In the genomic region with DNA sequence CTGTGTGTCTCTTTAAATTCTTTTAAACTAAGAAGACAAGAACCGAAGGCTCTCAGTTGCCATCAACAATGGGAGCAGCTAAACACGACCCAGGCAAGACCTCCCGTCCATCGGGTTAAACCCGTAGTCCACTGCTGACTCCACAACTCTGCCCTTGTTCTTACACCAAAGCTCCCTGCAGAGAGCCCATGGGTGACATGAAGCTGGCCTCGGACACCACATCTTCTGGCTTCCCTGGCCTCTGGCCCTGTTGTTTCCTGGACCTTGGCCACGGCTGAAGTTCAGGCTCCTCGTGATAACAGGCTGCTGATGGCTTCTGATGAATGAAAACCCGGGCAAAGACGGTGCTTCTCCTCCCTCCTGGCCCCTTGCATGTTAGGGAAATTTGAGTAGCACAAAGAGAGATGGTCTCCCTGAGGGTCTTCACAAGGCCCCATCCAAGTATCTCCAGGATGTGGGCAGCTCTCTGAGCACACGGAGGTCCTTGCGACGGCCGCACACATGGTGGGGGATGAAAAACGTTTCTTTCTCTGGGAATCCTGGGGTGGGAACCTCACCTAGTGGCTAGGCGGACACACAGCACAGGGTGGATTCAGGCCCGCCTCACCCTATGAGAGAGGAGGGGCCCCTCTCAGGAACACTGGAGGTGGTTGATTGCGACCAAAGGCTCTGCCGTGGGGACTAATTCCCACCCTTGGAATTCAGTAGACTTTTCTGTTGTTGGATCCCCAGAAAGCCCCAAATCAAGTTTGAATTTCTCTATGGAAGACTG, we compare ENCODE assay signal across 14 cellular contexts.
DNase-seq lines count a peak whose midpoint lies in the region; ATAC-seq, FAIRE-seq and TF ChIP-seq lines count a peak whose summit lies in the region.
"Had no signal": no experiment of that assay in that cellular context is flagged by ENCODE, and none has a peak within 500 bp of the region (broad histone marks: within the 10 kb centered on the region; RNA-seq: fewer than 3 reads in every experiment).

No MANE protein-coding gene starts in this region.

- no TSS peak for BruUV-seq in PC-3 (replicated peaks; lab: Mats Ljungman, UMichigan)

- no peaks in the 10 kb centered on the region for H3K9me1 ChIP-seq in keratinocyte (ENCODE audit: control insufficient read depth, extremely low read depth, insufficient read depth, low read length)

- H3K27ac ChIP-seq in right cardiac atrium (ENCODE audit: low read length) (no peak overlapping the region), PC-3 (ENCODE audit: low read length) (no peak overlapping the region), keratinocyte (ENCODE audit: control insufficient read depth, insufficient read depth, low read length) (no peak overlapping the region), vagina (no peak overlapping the region)
- H3K27ac ChIP-seq: neutrophil had no signal

- POLR2A ChIA-PET in PC-3 (lab: Charles Lee; ENCODE audit: unreplicated experiment): no interaction called here

- H4K20me1 ChIP-seq in PC-3 (ENCODE audit: low read length): no peaks in the 10 kb centered on the region
- H4K20me1 ChIP-seq in keratinocyte (ENCODE audit: control insufficient read depth, extremely low read depth, insufficient read depth, low read length): no peaks in the 10 kb centered on the region

- H3K9me3 ChIP-seq in right cardiac atrium (ENCODE audit: control insufficient read depth, low read length): no peaks in the 10 kb centered on the region
- H3K9me3 ChIP-seq in PC-3 (ENCODE audit: low read length): no peaks in the 10 kb centered on the region
- H3K9me3 ChIP-seq in keratinocyte (ENCODE audit: control insufficient read depth, low read depth, low read length): peaks cover 6% of the 10 kb centered on the region
- no peaks in the 10 kb centered on the region for H3K9me3 ChIP-seq in vagina
- H3K9me3 ChIP-seq: neutrophil had no signal

- CTCF ChIA-PET in PC-3 (lab: Charles Lee): no interaction called here

- H2AFZ ChIP-seq in PC-3 (ENCODE audit: low read length): no peak overlapping the region
- no peak overlapping the region for H2AFZ ChIP-seq in keratinocyte (ENCODE audit: control insufficient read depth, low read length)

- H3K4me1 ChIP-seq in right cardiac atrium (ENCODE audit: control insufficient read depth, insufficient read depth, low read length) (no peaks in the 10 kb centered on the region), PC-3 (ENCODE audit: insufficient read depth, low read length) (no peaks in the 10 kb centered on the region), keratinocyte (ENCODE audit: control insufficient read depth, extremely low read depth, insufficient read depth, low read length) (no peaks in the 10 kb centered on the region), vagina (peaks cover 5% of the 10 kb centered on the region)

- ATAC-seq in Right ventricle myocardium inferior: peak; percentile 56
- no peak for ATAC-seq in right cardiac atrium
- ATAC-seq in PC-3: no peak

- H3K36me3 ChIP-seq in PC-3 (ENCODE audit: low read depth, low read length): no peaks in the 10 kb centered on the region
- H3K36me3 ChIP-seq in keratinocyte (ENCODE audit: control insufficient read depth in 2 of 2, extremely low read depth in 1 of 2, insufficient read depth in 2 of 2, low read length in 2 of 2): no peaks in the 10 kb centered on the region
- H3K36me3 ChIP-seq in vagina: no peaks in the 10 kb centered on the region
- H3K36me3 ChIP-seq: neutrophil had no signal

- H3K4me3 ChIP-seq in right cardiac atrium (ENCODE audit: low read length): no peak overlapping the region
- no peak overlapping the region for H3K4me3 ChIP-seq in PC-3 (ENCODE audit: low read length)
- peak overlapping the region in 1 of 3 experiments; percentile 14 for H3K4me3 ChIP-seq in keratinocyte (ENCODE audit: control insufficient read depth in 2 of 3, extremely low read depth in 1 of 3, insufficient read depth in 2 of 3, low read depth in 1 of 3, low read length in 3 of 3)
- peak overlapping the region; percentile 3 to 9 for H3K4me3 ChIP-seq in vagina

- H3K4me2 ChIP-seq in PC-3 (ENCODE audit: low read length) (peak overlapping the region; percentile 26; the same call in 1 of the 2 replicates), keratinocyte (ENCODE audit: control insufficient read depth, extremely low read depth, insufficient read depth, low read depth, low read length) (peak overlapping the region; percentile 16)

- no peak for DNase-seq in Right ventricle myocardium inferior (ENCODE audit: missing footprints)
- no peak for DNase-seq in right cardiac atrium
- no peak for DNase-seq in PC-3
- no peak for DNase-seq in keratinocyte (ENCODE audit: low read depth, low spot score)
- no peak for DNase-seq in vagina (ENCODE audit: extremely low spot score in 2 of 2)
- DNase-seq in stimulated activated CD4-positive, alpha-beta T cell treated with anti-CD3 and anti-CD28 coated beads, Interleukin-4, amount 100 ng/mL, for 24 hours: no peak
- DNase-seq in AML-193 (lab: John Stamatoyannopoulos, UW): no peak
- DNase-seq in occipital lobe (lab: John Stamatoyannopoulos, UW): no peak
- DNase-seq: activated gamma-delta T cell treated with Interleukin-2 at 50 U/mL for 16 hours, GDM1, NCI-H1436 treated with DMSO at 0.1 percent for 48 hours, NCI-H69, trophoblast cell had no signal

- H3K9ac ChIP-seq in PC-3 (ENCODE audit: low read length) (no peak overlapping the region), keratinocyte (ENCODE audit: control insufficient read depth, extremely low read depth, insufficient read depth, low read length) (no peak overlapping the region)

- dilution Hi-C loops in keratinocyte (cut with MboI; ENCODE audit: extremely low pct_ligation_motif_present, low sequenced_read_pairs): no loop called here

- no peak for TF ChIP-seq POLR2A in vagina (IDR thresholded peaks at IDR 0.05)

- no peak for FAIRE-seq in keratinocyte (lab: Jason Lieb, UNC)

- TF ChIP-seq CTCF in PC-3 (conservative IDR thresholded peaks at IDR 0.05; ENCODE audit: low read depth, low read length): no peak
- no peak for TF ChIP-seq CTCF in keratinocyte (optimal IDR thresholded peaks at IDR 0.05 in 1 of 3, IDR thresholded peaks at IDR 0.05 in 1 of 3, conservative IDR thresholded peaks at IDR 0.05 in 1 of 3; ENCODE audit: extremely low read depth in 1 of 3, insufficient read depth in 2 of 3, low read length in 3 of 3)
- TF ChIP-seq CTCF in vagina (IDR thresholded peaks at IDR 0.05): no peak

- intact Hi-C loops in Right ventricle myocardium inferior (cut with DNase I): loop anchor here (5.0 kb wide), 1 partner anchor 81 kb away; no protein-coding TSS in a partner anchor
- intact Hi-C loops in right cardiac atrium (cut with DNase I): no loop called here
- intact Hi-C loops in PC-3 (cut with micrococcal nuclease): no loop called here
- intact Hi-C loops in vagina (cut with DNase I): no loop called here

- H3K27me3 ChIP-seq in right cardiac atrium (ENCODE audit: control insufficient read depth, insufficient read depth) (no peaks in the 10 kb centered on the region), PC-3 (ENCODE audit: low read length) (no peaks in the 10 kb centered on the region; the same call in 1 of the 2 replicates), keratinocyte (ENCODE audit: control insufficient read depth, extremely low read depth, insufficient read depth, low read length) (no peaks in the 10 kb centered on the region), vagina (no peaks in the 10 kb centered on the region)
- H3K27me3 ChIP-seq: neutrophil had no signal

- H3F3A ChIP-seq in PC-3 (ENCODE audit: low read length, unreplicated experiment): no peaks in the 10 kb centered on the region

- no peaks in the 10 kb centered on the region for H3K79me2 ChIP-seq in PC-3 (ENCODE audit: low read length)
- no peaks in the 10 kb centered on the region for H3K79me2 ChIP-seq in keratinocyte (ENCODE audit: control insufficient read depth, insufficient read depth, low read length)

- WGBS in right cardiac atrium: 56% methylated on average over 19 of the region's 19 CpGs

- no peaks in the 10 kb centered on the region for H3K9me2 ChIP-seq in PC-3 (replicated peaks; ENCODE audit: low read length)

Comparison
In these comparisons a context has a peak if more than half of its experiments do, and no peak if none do; other contexts are left out.
1. H3K4me3 ChIP-seq: peak in vagina (2 of 2); none in right cardiac atrium (single experiment) and PC-3 (single experiment).